8 cellular contexts compared by ENCODE assay signal in genomic region chr12:104720346-104721064, GRCh38.
A peak's percentile ranks its signal among the peaks of the same experiment; 100 is the strongest.
DNase-seq lines count a peak whose midpoint lies in the region; ATAC-seq and TF ChIP-seq lines count a peak whose summit lies in the region.

No MANE protein-coding gene starts in this region.

- intact Hi-C loops in heart left ventricle (cut with DNase I), result no loop called here

- H3K4me3 ChIP-seq in AG10803 (ENCODE audit: low read length) (peak overlapping the region; percentile 7), heart left ventricle (peak overlapping the region in 11 of 12 donors; percentile 10 to 60 (median 45))

- no peak for TF ChIP-seq POLR2A in heart left ventricle (IDR thresholded peaks at IDR 0.05)

- H3K27me3 Mint-ChIP-seq in activated T-cell treated with anti-CD3 and anti-CD28 coated beads, Interleukin-2, amount 50 U/mL, for 4 hours (ENCODE audit: low read depth), result no peaks in the 10 kb centered on the region

- peaks cover 0 to 30% (median 14%) of the 10 kb centered on the region in 12 donors for H3K4me1 ChIP-seq in heart left ventricle

- H3K9me3 Mint-ChIP-seq in activated T-cell treated with anti-CD3 and anti-CD28 coated beads, Interleukin-2, amount 50 U/mL, for 4 hours, result no peaks in the 10 kb centered on the region

- no peaks in the 10 kb centered on the region for H3K27me3 ChIP-seq in heart left ventricle

- H3K4me1 Mint-ChIP-seq in activated T-cell treated with anti-CD3 and anti-CD28 coated beads, Interleukin-2, amount 50 U/mL, for 4 hours (ENCODE audit: low read depth), result peaks cover 57% of the 10 kb centered on the region

- 34 to 49% (median 42%) methylated on average over 29 of the region's 29 CpGs for WGBS in heart left ventricle, 4 donors

- no peaks in the 10 kb centered on the region for H3K36me3 ChIP-seq in heart left ventricle

- H3K36me3 Mint-ChIP-seq in activated T-cell treated with anti-CD3 and anti-CD28 coated beads, Interleukin-2, amount 50 U/mL, for 4 hours (ENCODE audit: insufficient read depth), result no peaks in the 10 kb centered on the region

- H3K27ac ChIP-seq in heart left ventricle, result peak overlapping the region in 9 of 12 donors; percentile 28 to 87 (median 49)

- H3K4me3 Mint-ChIP-seq in activated T-cell treated with anti-CD3 and anti-CD28 coated beads, Interleukin-2, amount 50 U/mL, for 4 hours, result peak overlapping the region; percentile 74

- DNase-seq in AG10803 (ENCODE audit: low read depth), result peak; percentile 49
- DNase-seq in activated T-cell treated with anti-CD3 and anti-CD28 coated beads, Interleukin-2, amount 50 U/mL, for 4 hours, result peak; percentile 53
- DNase-seq in heart left ventricle, result peak in 2 of 5 donors; percentile 23 to 31
- DNase-seq in stimulated activated CD4-positive, alpha-beta T cell treated with anti-CD3 and anti-CD28 coated beads, Interleukin-1b, Interleukin-23, amount 100 ng/mL, for 48 hours, result peak; percentile 50
- DNase-seq in DMS153 treated with DMSO at 0.1 percent for 48 hours (lab: John Stamatoyannopoulos, UW; ENCODE audit: unreplicated experiment), result no peak
- no peak for DNase-seq in NCI-H2196 (lab: John Stamatoyannopoulos, UW; ENCODE audit: unreplicated experiment)
- DNase-seq in ureter (ENCODE audit: low spot score), result no peak

- ATAC-seq in HG03442 (IDR thresholded peaks at IDR 0.05; ENCODE audit: unreplicated experiment) (peak; percentile 61), heart left ventricle (peak in 3 of 4 donors; percentile 31 to 41 (median 35))
- ATAC-seq in activated T-cell treated with anti-CD3 and anti-CD28 coated beads, Interleukin-2, amount 50 U/mL, for 4 hours, result peak; percentile 76 to 84

- no peaks in the 10 kb centered on the region for H3K9me3 ChIP-seq in heart left ventricle

- TF ChIP-seq CTCF in AG10803 (conservative IDR thresholded peaks at IDR 0.05; ENCODE audit: low read length), result no peak
- TF ChIP-seq CTCF in heart left ventricle (IDR thresholded peaks at IDR 0.05), result no peak

Comparison
In these comparisons a context has a peak if more than half of its experiments do, and no peak if none do; other contexts are left out.
1. DNase-seq: peak in AG10803 (single experiment), activated T-cell treated with anti-CD3 and anti-CD28 coated beads, Interleukin-2, amount 50 U/mL, for 4 hours (single experiment) and stimulated activated CD4-positive, alpha-beta T cell treated with anti-CD3 and anti-CD28 coated beads, Interleukin-1b, Interleukin-23, amount 100 ng/mL, for 48 hours (single experiment); none in DMS153 treated with DMSO at 0.1 percent for 48 hours (single experiment), NCI-H2196 (single experiment) and ureter (single experiment).
2. Peak in every context shown above with its lines, with median percentiles within 50 percentile points of each other: ATAC-seq.